26 cellular contexts compared by ENCODE assay signal in the genomic region with DNA sequence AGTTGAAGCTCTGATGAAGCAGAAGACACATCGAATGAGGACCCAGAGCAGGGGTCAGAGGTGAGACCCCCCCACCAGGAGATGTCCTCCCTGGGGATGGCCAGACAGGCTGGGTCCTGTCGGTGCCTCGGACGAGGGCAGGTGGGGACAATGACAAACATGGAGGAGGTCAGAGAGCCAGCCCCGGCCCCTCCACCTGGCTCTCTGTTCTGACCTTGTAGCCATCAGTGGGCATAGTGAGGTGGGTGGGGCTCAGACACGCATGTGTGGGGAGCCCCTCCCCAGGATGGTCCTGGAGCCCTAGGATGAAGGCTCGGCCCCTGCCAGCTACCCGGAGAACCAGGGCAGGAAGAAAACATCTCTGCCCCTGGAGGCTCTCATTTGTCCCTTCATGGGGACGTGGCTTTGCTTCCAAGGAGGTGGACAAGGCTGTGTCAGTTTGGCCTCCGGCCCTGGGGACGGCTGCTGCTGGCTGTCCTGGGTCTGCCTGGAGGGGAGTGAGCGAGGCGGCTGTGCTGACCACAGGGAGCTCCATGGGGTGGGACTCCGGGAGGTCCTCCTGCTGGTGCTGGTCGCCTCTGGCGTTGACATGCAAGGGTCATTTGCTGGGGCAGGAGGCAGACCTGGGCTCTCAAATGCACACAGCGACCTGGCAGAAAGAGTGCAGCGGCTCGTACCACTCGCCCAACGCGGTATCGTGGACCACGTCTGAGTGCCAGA. TPM values are rescaled to one million over a fixed set of nuclear protein-coding genes. Genes with fewer than 3 reads are reported as not detected.
"Had no signal": no experiment of that assay in that cellular context is flagged by ENCODE, and none has a peak within 500 bp of the region (broad histone marks: within the 10 kb centered on the region; RNA-seq: fewer than 3 reads in every experiment).

No MANE protein-coding gene starts in this region.

- ATAC-seq: activated CD8-positive, alpha-beta memory T cell treated with anti-CD3 and anti-CD28 coated beads, Interleukin-2, amount 10 ng/mL, durations not matched to agents 7 days and 5 days; activated CD8-positive, alpha-beta T cell treated with anti-CD3 and anti-CD28 coated beads for 36 hours; activated naive CD4-positive, alpha-beta T cell treated with anti-CD3 and anti-CD28 coated beads, Interleukin-2, amount 50 U/mL, for 72 hours; left colon; pancreas; SK-N-SH treated with all-trans-retinoic acid at 6 μM for 48 hours had no signal

- DNase-seq: activated CD4-positive, alpha-beta T cell treated with anti-CD3 and anti-CD28 coated beads, Interleukin-2, amount 10 ng/mL, durations not matched to agents 7 days and 5 days; activated CD4-positive, CD25-positive, alpha-beta regulatory T cell treated with anti-CD3 and anti-CD28 coated beads, Interleukin-2, amount 50 U/mL, for 72 hours; activated CD8-positive, alpha-beta T cell treated with anti-CD3 and anti-CD28 coated beads for 36 hours; activated T-cell treated with anti-CD3 and anti-CD28 coated beads for 4 hours; colonic mucosa; heart right ventricle; left colon; natural killer cell; stimulated activated CD4-positive, alpha-beta T cell treated with anti-CD3 and anti-CD28 coated beads, Interleukin-12 subunit alpha, Interleukin-12 subunit beta, amount 100 ng/mL, for 4 hours; stimulated activated CD4-positive, alpha-beta T cell treated with anti-CD3 and anti-CD28 coated beads, Interleukin-4, amount 100 ng/mL, for 4 hours; stomach; transverse colon; WERI-Rb-1 had no signal

RNA-seq across cellular contexts. Expression of gene KRTAP10-6, which starts 2.6 kb away (rescaled TPM):
- total RNA-seq: activated CD4-positive, alpha-beta T cell treated with anti-CD3 and anti-CD28 coated beads, Interleukin-2, amount 10 ng/mL, durations not matched to agents 7 days and 5 days; activated CD8-positive, alpha-beta memory T cell treated with anti-CD3 and anti-CD28 coated beads, Interleukin-2, amount 10 ng/mL, durations not matched to agents 7 days and 5 days; activated CD8-positive, alpha-beta T cell treated with anti-CD3 and anti-CD28 coated beads for 36 hours; activated naive CD4-positive, alpha-beta T cell treated with anti-CD3 and anti-CD28 coated beads, Interleukin-2, amount 50 U/mL, for 72 hours; adrenal gland; astrocyte; colonic mucosa; dorsolateral prefrontal cortex; fibroblast of villous mesenchyme; heart right ventricle; left colon; lung; natural killer cell; pancreas; pulmonary artery endothelial cell; right cardiac atrium; skeletal muscle tissue; stomach; temporal lobe; transverse colon had no signal

RNA-seq across cellular contexts. Expression of gene KRTAP10-5, which starts 9.3 kb away (rescaled TPM):
- total RNA-seq: activated CD4-positive, alpha-beta T cell treated with anti-CD3 and anti-CD28 coated beads, Interleukin-2, amount 10 ng/mL, durations not matched to agents 7 days and 5 days; activated CD8-positive, alpha-beta memory T cell treated with anti-CD3 and anti-CD28 coated beads, Interleukin-2, amount 10 ng/mL, durations not matched to agents 7 days and 5 days; activated CD8-positive, alpha-beta T cell treated with anti-CD3 and anti-CD28 coated beads for 36 hours; activated naive CD4-positive, alpha-beta T cell treated with anti-CD3 and anti-CD28 coated beads, Interleukin-2, amount 50 U/mL, for 72 hours; adrenal gland; astrocyte; colonic mucosa; dorsolateral prefrontal cortex; fibroblast of villous mesenchyme; heart right ventricle; left colon; lung; natural killer cell; pancreas; pulmonary artery endothelial cell; right cardiac atrium; skeletal muscle tissue; stomach; temporal lobe; transverse colon had no signal

RNA-seq across cellular contexts. Expression of gene KRTAP10-7, which starts 10.7 kb away (rescaled TPM):
- total RNA-seq: activated CD4-positive, alpha-beta T cell treated with anti-CD3 and anti-CD28 coated beads, Interleukin-2, amount 10 ng/mL, durations not matched to agents 7 days and 5 days; activated CD8-positive, alpha-beta memory T cell treated with anti-CD3 and anti-CD28 coated beads, Interleukin-2, amount 10 ng/mL, durations not matched to agents 7 days and 5 days; activated CD8-positive, alpha-beta T cell treated with anti-CD3 and anti-CD28 coated beads for 36 hours; activated naive CD4-positive, alpha-beta T cell treated with anti-CD3 and anti-CD28 coated beads, Interleukin-2, amount 50 U/mL, for 72 hours; adrenal gland; astrocyte; colonic mucosa; dorsolateral prefrontal cortex; fibroblast of villous mesenchyme; heart right ventricle; left colon; lung; natural killer cell; pancreas; pulmonary artery endothelial cell; right cardiac atrium; skeletal muscle tissue; stomach; temporal lobe; transverse colon had no signal

RNA-seq across cellular contexts. Expression of gene KRTAP10-4, which starts 16.2 kb away (rescaled TPM):
- total RNA-seq: activated CD4-positive, alpha-beta T cell treated with anti-CD3 and anti-CD28 coated beads, Interleukin-2, amount 10 ng/mL, durations not matched to agents 7 days and 5 days; activated CD8-positive, alpha-beta memory T cell treated with anti-CD3 and anti-CD28 coated beads, Interleukin-2, amount 10 ng/mL, durations not matched to agents 7 days and 5 days; activated CD8-positive, alpha-beta T cell treated with anti-CD3 and anti-CD28 coated beads for 36 hours; activated naive CD4-positive, alpha-beta T cell treated with anti-CD3 and anti-CD28 coated beads, Interleukin-2, amount 50 U/mL, for 72 hours; adrenal gland; astrocyte; colonic mucosa; dorsolateral prefrontal cortex; fibroblast of villous mesenchyme; heart right ventricle; left colon; lung; natural killer cell; pancreas; pulmonary artery endothelial cell; right cardiac atrium; skeletal muscle tissue; stomach; temporal lobe; transverse colon had no signal

RNA-seq across cellular contexts. Expression of gene KRTAP10-8, which starts 22.1 kb away (rescaled TPM):
- total RNA-seq: activated CD4-positive, alpha-beta T cell treated with anti-CD3 and anti-CD28 coated beads, Interleukin-2, amount 10 ng/mL, durations not matched to agents 7 days and 5 days; activated CD8-positive, alpha-beta memory T cell treated with anti-CD3 and anti-CD28 coated beads, Interleukin-2, amount 10 ng/mL, durations not matched to agents 7 days and 5 days; activated CD8-positive, alpha-beta T cell treated with anti-CD3 and anti-CD28 coated beads for 36 hours; activated naive CD4-positive, alpha-beta T cell treated with anti-CD3 and anti-CD28 coated beads, Interleukin-2, amount 50 U/mL, for 72 hours; adrenal gland; astrocyte; colonic mucosa; dorsolateral prefrontal cortex; fibroblast of villous mesenchyme; heart right ventricle; left colon; lung; natural killer cell; pancreas; pulmonary artery endothelial cell; right cardiac atrium; skeletal muscle tissue; stomach; temporal lobe; transverse colon had no signal
